Comparison of ENCODE assay signal across 8 cellular contexts in the genomic region with DNA sequence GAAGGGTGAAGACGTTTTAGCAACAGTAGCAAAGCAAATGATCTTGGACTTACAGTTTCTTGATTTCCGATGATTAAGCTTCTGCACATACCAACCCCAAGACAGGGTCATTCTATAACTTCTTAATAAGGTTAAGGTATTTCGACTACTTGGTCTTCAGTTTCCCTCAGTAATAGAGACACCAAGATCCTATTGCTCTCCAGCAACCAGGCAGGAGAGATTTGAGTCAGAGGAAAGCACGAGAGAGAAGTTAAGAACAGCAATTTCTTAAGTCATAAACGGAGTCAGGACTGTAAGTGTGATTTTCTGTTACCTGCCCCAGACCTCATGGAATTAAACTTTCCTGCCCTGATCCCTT.
DNase-seq lines count a peak whose midpoint lies in the region; ATAC-seq and TF ChIP-seq lines count a peak whose summit lies in the region.

No MANE protein-coding gene starts in this region.

- no peaks in the 10 kb centered on the region for H3K36me3 ChIP-seq in parathyroid adenoma (ENCODE audit: control insufficient read depth, insufficient read depth, low read length)

- H3K9me3 ChIP-seq in parathyroid adenoma (ENCODE audit: control insufficient read depth, low read length) = no peaks in the 10 kb centered on the region

- H3K4me3 Mint-ChIP-seq in brain = peak overlapping the region in 4 of 5 experiments; percentile 60 to 78 (median 73)

- H3K36me3 Mint-ChIP-seq in brain = peaks cover 8% of the 10 kb centered on the region

- TF ChIP-seq CTCF in brain (conservative IDR thresholded peaks at IDR 0.05) = no peak
- no peak for TF ChIP-seq CTCF in parathyroid adenoma (IDR thresholded peaks at IDR 0.05)
- no peak for TF ChIP-seq CTCF in GM20000 (IDR thresholded peaks at IDR 0.05; ENCODE audit: extremely low read depth, missing control alignments)

- peak overlapping the region; percentile 83 for H3K27ac ChIP-seq in parathyroid adenoma

- H3K27ac Mint-ChIP-seq in brain = peak overlapping the region; percentile 53 to 90 (median 78)

- peaks cover 16% of the 10 kb centered on the region for H3K4me1 Mint-ChIP-seq in brain

- peak overlapping the region; percentile 36 for H3K4me3 ChIP-seq in parathyroid adenoma (ENCODE audit: low read depth, low read length)

- no peak overlapping the region for H3K4me2 ChIP-seq in parathyroid adenoma (ENCODE audit: low read length)

- peak overlapping the region; percentile 86 for H2AFZ ChIP-seq in parathyroid adenoma

- DNase-seq in EL (peak; percentile 8), NCI-H2107 (lab: John Stamatoyannopoulos, UW) (no peak), posterior cingulate gyrus (no peak), GM20000 (ENCODE audit: low spot score) (no peak)
- no peak for DNase-seq in central memory CD4-positive, alpha-beta T cell

- H3K9ac ChIP-seq in parathyroid adenoma = no peak overlapping the region

- H3K27me3 ChIP-seq in parathyroid adenoma (ENCODE audit: control insufficient read depth, insufficient read depth, low read length) = no peaks in the 10 kb centered on the region

- H3K27me3 Mint-ChIP-seq in brain = peaks cover 9% of the 10 kb centered on the region

- peaks cover 7% of the 10 kb centered on the region for H3K4me1 ChIP-seq in parathyroid adenoma

- H3K9me3 Mint-ChIP-seq in brain = peaks cover 12 to 34% (median 19%) of the 10 kb centered on the region in 5 experiments

- ATAC-seq in HG02759 (IDR thresholded peaks at IDR 0.05; ENCODE audit: unreplicated experiment) = peak; percentile 23

- intact Hi-C loops in posterior cingulate gyrus (cut with DNase I) = loop anchor here (2.0 to 10.0 kb wide), 4 partner anchors 377 to 1195 kb away; a partner anchor contains a TSS

- H3K79me2 ChIP-seq in parathyroid adenoma = no peaks in the 10 kb centered on the region
